11 cellular contexts compared by ENCODE assay signal in the genomic region with DNA sequence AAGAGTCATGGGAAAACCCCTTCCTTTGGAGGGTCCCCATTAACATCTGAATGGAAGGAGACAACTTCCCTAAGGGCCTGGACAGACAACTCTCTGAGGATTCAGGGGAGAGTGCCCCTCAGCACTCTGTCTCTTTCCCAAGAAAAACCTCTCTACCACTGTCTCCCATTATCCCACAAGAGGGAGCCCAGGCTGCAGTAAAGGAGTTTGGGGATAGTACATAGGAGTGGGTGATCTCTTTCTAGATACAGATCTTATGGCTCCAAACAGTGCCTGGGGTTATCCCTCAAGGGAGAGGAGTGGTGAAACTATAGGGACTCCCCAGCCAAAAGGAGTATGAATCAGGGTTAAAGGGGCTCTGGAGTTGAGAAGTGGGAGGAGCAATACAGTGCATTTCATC. TPM values are rescaled to one million over a fixed set of nuclear protein-coding genes. Genes with fewer than 3 reads are reported as not detected.
DNase-seq lines count a peak whose midpoint lies in the region; ATAC-seq and TF ChIP-seq lines count a peak whose summit lies in the region.
"Had no signal": no experiment of that assay in that cellular context is flagged by ENCODE, and none has a peak within 500 bp of the region (broad histone marks: within the 10 kb centered on the region; RNA-seq: fewer than 3 reads in every experiment).

No MANE protein-coding gene starts in this region.

- peaks cover 9% of the 10 kb centered on the region for H3K4me1 ChIP-seq in upper lobe of right lung

- H3K27me3 ChIP-seq in upper lobe of right lung: peaks cover 15% of the 10 kb centered on the region

- H3K9me3 ChIP-seq in upper lobe of right lung: no peaks in the 10 kb centered on the region

- peak; percentile 64 for TF ChIP-seq CTCF in VCaP (conservative IDR thresholded peaks at IDR 0.05)
- no peak for TF ChIP-seq CTCF in upper lobe of right lung (IDR thresholded peaks at IDR 0.05)

- no peak overlapping the region for H3K4me3 ChIP-seq in upper lobe of right lung

- H3K27ac ChIP-seq in VCaP (no peak overlapping the region), upper lobe of right lung (no peak overlapping the region)

- no peaks in the 10 kb centered on the region for H3K36me3 ChIP-seq in upper lobe of right lung

- no peak for ATAC-seq in upper lobe of right lung

- intact Hi-C loops in upper lobe of right lung (cut with DNase I): no loop called here

- DNase-seq in A172 (ENCODE audit: low spot score) (peak; percentile 16), G401 (ENCODE audit: low spot score) (peak; percentile 24), iPS DF 19.7 (ENCODE audit: low read depth, low spot score) (peak; percentile 83), COR-L47 (lab: John Stamatoyannopoulos, UW) (no peak), upper lobe of right lung (no peak), DMS153 treated with DMSO at 0.1 percent for 48 hours (lab: John Stamatoyannopoulos, UW; ENCODE audit: unreplicated experiment) (no peak), NCI-H774 (lab: John Stamatoyannopoulos, UW) (no peak)
- DNase-seq: activated effector memory CD4-positive, alpha-beta T cell treated with Interleukin-2 at 50 U/mL for 16 hours; DMS79; NCI-H446 treated with DMSO at 0.1 percent for 48 hours had no signal

- in situ Hi-C loops in G401 (cut with HindIII; ENCODE audit: low sequenced_read_pairs): no loop called here

RNA-seq across cellular contexts. Expression of gene WNT10B, which starts 6.1 kb away (rescaled TPM):
- 0.36 and 1.5 TPM in 2 replicates for total RNA-seq in A172 (2014; rRNA removed; shearing (Covaris generic))
- 3.9 and 10.1 TPM in 2 replicates for total RNA-seq in G401 (2014; rRNA removed; shearing (Covaris generic))
- total RNA-seq in upper lobe of right lung: 1.2 TPM

RNA-seq across cellular contexts. Expression of gene ARF3, which starts 8.2 kb away (rescaled TPM):
- total RNA-seq in A172 (2014; rRNA removed; shearing (Covaris generic)): 51.9 and 78.9 TPM in 2 replicates
- 118 and 141 TPM in 2 replicates for total RNA-seq in G401 (2014; rRNA removed; shearing (Covaris generic))
- total RNA-seq in upper lobe of right lung: 146 TPM

RNA-seq across cellular contexts. Expression of gene WNT1, which starts 12.7 kb away (rescaled TPM):
- not detected in 2 replicates for total RNA-seq in A172 (2014; rRNA removed; shearing (Covaris generic))
- total RNA-seq in G401 (2014; rRNA removed; shearing (Covaris generic)): not detected in 2 replicates
- total RNA-seq in upper lobe of right lung: not detected

RNA-seq across cellular contexts. Expression of gene DDN, which starts 33.7 kb away (rescaled TPM):
- total RNA-seq in A172 (2014; rRNA removed; shearing (Covaris generic)): 0.03 and 0.19 TPM in 2 replicates
- 2.3 and 5.2 TPM in 2 replicates for total RNA-seq in G401 (2014; rRNA removed; shearing (Covaris generic))
- total RNA-seq in upper lobe of right lung: not detected

RNA-seq across cellular contexts. Expression of gene FKBP11, which starts 40.2 kb away (rescaled TPM):
- total RNA-seq in A172 (2014; rRNA removed; shearing (Covaris generic)): 2.8 and 3.3 TPM in 2 replicates
- total RNA-seq in G401 (2014; rRNA removed; shearing (Covaris generic)): 2.0 and 2.8 TPM in 2 replicates
- 19.5 TPM for total RNA-seq in upper lobe of right lung

Comparison
In these comparisons a context has a peak if more than half of its experiments do, and no peak if none do; other contexts are left out.
1. DNase-seq: peak in A172 (single experiment), G401 (single experiment) and iPS DF 19.7 (single experiment); none in COR-L47 (single experiment), upper lobe of right lung (single experiment), DMS153 treated with DMSO at 0.1 percent for 48 hours (single experiment) and NCI-H774 (single experiment).